ENCODE assay signal across 8 cellular contexts in genomic region chr3:40505599-40506462, GRCh38. TPM values are rescaled to one million over a fixed set of nuclear protein-coding genes. Genes with fewer than 3 reads are reported as not detected.
DNase-seq lines count a peak whose midpoint lies in the region; ATAC-seq and TF ChIP-seq lines count a peak whose summit lies in the region.

TSS of gene ZNF620 (plus strand) at chr3:40506039. CDS start at chr3:40506353, 314 bp downstream.

- intact Hi-C loops in left cardiac atrium (cut with DNase I): no loop called here
- intact Hi-C loops in upper lobe of right lung (cut with DNase I): no loop called here

- TF ChIP-seq CTCF in LNCaP clone FGC (IDR thresholded peaks at IDR 0.05; ENCODE audit: control insufficient read depth, extremely low read depth, insufficient read depth) (peak; percentile 51), upper lobe of right lung (IDR thresholded peaks at IDR 0.05) (peak; percentile 32)

- H3K27me3 ChIP-seq in upper lobe of right lung: no peaks in the 10 kb centered on the region

- peaks cover 14% of the 10 kb centered on the region for H3K4me1 ChIP-seq in upper lobe of right lung

- peaks cover 17% of the 10 kb centered on the region for H3K36me3 Mint-ChIP-seq in activated naive CD8-positive, alpha-beta T cell treated with anti-CD3 and anti-CD28 coated beads, Interleukin-2, amount 10 ng/mL, durations not matched to agents 7 days and 5 days

- POLR2A ChIA-PET in activated naive CD8-positive, alpha-beta T cell treated with anti-CD3 and anti-CD28 coated beads, Interleukin-2, amount 10 ng/mL, durations not matched to agents 7 days and 5 days (lab: Charles Lee): interaction anchor here (1.2 to 2.8 kb wide), 5 partner anchors 16 to 197 kb away, joined by 3 to 14 read pairs (median 9); partner anchors contain the start of genes EIF1B, RPL14 and ZNF621

- peak; percentile 81 for ATAC-seq in GM21619 (IDR thresholded peaks at IDR 0.05; ENCODE audit: unreplicated experiment)
- peak; percentile 85 for ATAC-seq in activated naive CD8-positive, alpha-beta T cell treated with anti-CD3 and anti-CD28 coated beads, Interleukin-2, amount 10 ng/mL, durations not matched to agents 7 days and 5 days (ENCODE audit: low read depth)
- peak; percentile 91 to 95 for ATAC-seq in left cardiac atrium
- peak; percentile 97 for ATAC-seq in upper lobe of right lung

- H3K4me3 ChIP-seq in LNCaP clone FGC (ENCODE audit: low read depth, low read length) (peak within 1 kb of the TSS; percentile 65), upper lobe of right lung (peak within 1 kb of the TSS; percentile 70)

- H3K9me3 Mint-ChIP-seq in activated naive CD8-positive, alpha-beta T cell treated with anti-CD3 and anti-CD28 coated beads, Interleukin-2, amount 10 ng/mL, durations not matched to agents 7 days and 5 days: no peaks in the 10 kb centered on the region

- H3K9me3 ChIP-seq in upper lobe of right lung: no peaks in the 10 kb centered on the region

- H3K36me3 ChIP-seq in upper lobe of right lung: peaks cover 7% of the 10 kb centered on the region

- peaks cover 8% of the 10 kb centered on the region for H3K27me3 Mint-ChIP-seq in activated naive CD8-positive, alpha-beta T cell treated with anti-CD3 and anti-CD28 coated beads, Interleukin-2, amount 10 ng/mL, durations not matched to agents 7 days and 5 days

- peak within 1 kb of the TSS; percentile 82 for H3K27ac ChIP-seq in upper lobe of right lung

- H3K4me1 Mint-ChIP-seq in activated naive CD8-positive, alpha-beta T cell treated with anti-CD3 and anti-CD28 coated beads, Interleukin-2, amount 10 ng/mL, durations not matched to agents 7 days and 5 days: peaks cover 18% of the 10 kb centered on the region

- H3K4me3 Mint-ChIP-seq in activated naive CD8-positive, alpha-beta T cell treated with anti-CD3 and anti-CD28 coated beads, Interleukin-2, amount 10 ng/mL, durations not matched to agents 7 days and 5 days: peak within 1 kb of the TSS; percentile 92

- H3K27ac Mint-ChIP-seq in activated naive CD8-positive, alpha-beta T cell treated with anti-CD3 and anti-CD28 coated beads, Interleukin-2, amount 10 ng/mL, durations not matched to agents 7 days and 5 days: peak within 1 kb of the TSS; percentile 93

- peak; percentile 60 for DNase-seq in DMS53 treated with DMSO at 0.1 percent for 48 hours (lab: John Stamatoyannopoulos, UW; ENCODE audit: unreplicated experiment)
- no peak for DNase-seq in LNCaP clone FGC (ENCODE audit: low read depth)
- peak; percentile 35 for DNase-seq in SKM-1 (lab: John Stamatoyannopoulos, UW; ENCODE audit: unreplicated experiment)
- peak; percentile 66 for DNase-seq in activated naive CD8-positive, alpha-beta T cell treated with anti-CD3 and anti-CD28 coated beads, Interleukin-2, amount 10 ng/mL, durations not matched to agents 7 days and 5 days
- DNase-seq in left cardiac atrium: peak; percentile 82
- peak; percentile 69 for DNase-seq in pons (ENCODE audit: low spot score)
- peak; percentile 92 for DNase-seq in upper lobe of right lung

RNA-seq across cellular contexts. Expression of gene ZNF620, which starts in this region (rescaled TPM):
- total RNA-seq in activated naive CD8-positive, alpha-beta T cell treated with anti-CD3 and anti-CD28 coated beads, Interleukin-2, amount 10 ng/mL, durations not matched to agents 7 days and 5 days: 1 to 10 TPM; 4.5 to 7.2 TPM
- total RNA-seq in left cardiac atrium (1 to 10 TPM; 2.5 to 3.3 TPM), upper lobe of right lung (7.0 TPM)
